Comparison of ENCODE assay signal across 8 cellular contexts in genomic region chr16:30095166-30096078, GRCh38. TPM values are rescaled to one million over a fixed set of nuclear protein-coding genes. Genes with fewer than 3 reads are reported as not detected.
DNase-seq lines count a peak whose midpoint lies in the region; ATAC-seq and TF ChIP-seq lines count a peak whose summit lies in the region.

No MANE protein-coding gene starts in this region.

- WGBS in adrenal gland, 4 donors: 10 to 13% (median 12%) methylated on average over 12 to 47 of the region's 47 CpGs
- 10% methylated on average over 7 to 30 of the region's 47 CpGs for WGBS in testis, 2 donors

- H3K36me3 ChIP-seq in adrenal gland (replicated peaks in 1 of 2): peaks cover 0 to 15% of the 10 kb centered on the region in 2 donors
- no peaks in the 10 kb centered on the region for H3K36me3 ChIP-seq in testis (ENCODE audit: low read depth, missing control alignments)

- peak overlapping the region; percentile 91 for H3K4me3 Mint-ChIP-seq in activated CD4-positive, alpha-beta T cell treated with anti-CD3 and anti-CD28 coated beads, Interleukin-2, amount 10 ng/mL, durations not matched to agents 24 days and 14 days

- H3K27ac Mint-ChIP-seq in activated CD4-positive, alpha-beta T cell treated with anti-CD3 and anti-CD28 coated beads, Interleukin-2, amount 10 ng/mL, durations not matched to agents 24 days and 14 days: peak overlapping the region; percentile 88

- H3K36me3 Mint-ChIP-seq in activated CD4-positive, alpha-beta T cell treated with anti-CD3 and anti-CD28 coated beads, Interleukin-2, amount 10 ng/mL, durations not matched to agents 24 days and 14 days (ENCODE audit: low read depth): peaks cover 31% of the 10 kb centered on the region

- H3K9me3 ChIP-seq in adrenal gland (replicated peaks in 1 of 3) (peaks cover 0 to 9% (median 0%) of the 10 kb centered on the region in 3 donors), testis (no peaks in the 10 kb centered on the region)

- H3K4me1 ChIP-seq in adrenal gland (replicated peaks in 1 of 2) (peaks cover 17 to 37% of the 10 kb centered on the region in 2 donors), testis (peaks cover 32% of the 10 kb centered on the region)

- H3K27me3 ChIP-seq in adrenal gland (no peaks in the 10 kb centered on the region), layer of hippocampus (ENCODE audit: control insufficient read depth, insufficient read depth, low read length) (no peaks in the 10 kb centered on the region), testis (no peaks in the 10 kb centered on the region)

- ATAC-seq in GM19452 (IDR thresholded peaks at IDR 0.05; ENCODE audit: unreplicated experiment): no peak

- TF ChIP-seq POLR2A in adrenal gland (IDR thresholded peaks at IDR 0.05) (no peak), testis (IDR thresholded peaks at IDR 0.05) (no peak)

- intact Hi-C loops in activated CD4-positive, alpha-beta T cell treated with anti-CD3 and anti-CD28 coated beads, Interleukin-2, amount 10 ng/mL, durations not matched to agents 24 days and 14 days (cut with micrococcal nuclease): no loop called here
- intact Hi-C loops in adrenal gland (cut with DNase I) (loop anchor here in 1 of 2 donors (5.0 kb wide), 1 partner anchor 37 kb away; no protein-coding TSS in a partner anchor), testis (cut with DNase I; ENCODE audit: low total_unique reads) (no loop called here)

- H3K4me1 Mint-ChIP-seq in activated CD4-positive, alpha-beta T cell treated with anti-CD3 and anti-CD28 coated beads, Interleukin-2, amount 10 ng/mL, durations not matched to agents 24 days and 14 days: peaks cover 34% of the 10 kb centered on the region

- H3K4me3 ChIP-seq in adrenal gland: peak overlapping the region in 3 of 4 donors; percentile 70 to 96 (median 75)
- H3K4me3 ChIP-seq in testis: peak overlapping the region; percentile 81 to 82

- no peak for TF ChIP-seq CTCF in adrenal gland (IDR thresholded peaks at IDR 0.05)
- no peak for TF ChIP-seq CTCF in testis (IDR thresholded peaks at IDR 0.05)

- H3K9me3 Mint-ChIP-seq in activated CD4-positive, alpha-beta T cell treated with anti-CD3 and anti-CD28 coated beads, Interleukin-2, amount 10 ng/mL, durations not matched to agents 24 days and 14 days: peaks cover 13% of the 10 kb centered on the region

- no peaks in the 10 kb centered on the region for H3K27me3 Mint-ChIP-seq in activated CD4-positive, alpha-beta T cell treated with anti-CD3 and anti-CD28 coated beads, Interleukin-2, amount 10 ng/mL, durations not matched to agents 24 days and 14 days

- DNase-seq in activated CD4-positive, alpha-beta T cell treated with anti-CD3 and anti-CD28 coated beads, Interleukin-2, amount 10 ng/mL, durations not matched to agents 24 days and 14 days: peak; percentile 74
- no peak for DNase-seq in activated CD4-positive, alpha-beta T cell treated with anti-CD3 and anti-CD28 coated beads, Interleukin-2, amount 50 U/mL, for 48 hours
- DNase-seq in adrenal gland (peak in 3 of 7 donors; percentile 45 to 69 (median 45)), testis (no peak), NOMO-1 (lab: John Stamatoyannopoulos, UW; ENCODE audit: unreplicated experiment in 2 of 2) (no peak), KG1 (lab: John Stamatoyannopoulos, UW) (no peak)

- H3K27ac ChIP-seq in adrenal gland (peak overlapping the region; percentile 35 to 93 (median 84)), layer of hippocampus (ENCODE audit: low read depth, low read length) (peak overlapping the region; percentile 98), testis (peak overlapping the region; percentile 95)

RNA-seq across cellular contexts. Expression of gene YPEL3, which starts 0.6 kb away (rescaled TPM):
- total RNA-seq in activated CD4-positive, alpha-beta T cell treated with anti-CD3 and anti-CD28 coated beads, Interleukin-2, amount 10 ng/mL, durations not matched to agents 24 days and 14 days: 11.8 and 11.9 TPM in 2 replicates
- total RNA-seq in adrenal gland: 100 to 1,000 TPM in 4 of 8 donors, 10 to 100 TPM in 4; 18.9 to 210 (median 94.5) TPM
- polyA plus RNA-seq in adrenal gland: 100 to 1,000 TPM in 2 of 3 donors, 10 to 100 TPM in 1; 14.6 to 454 (median 310) TPM
- 10 to 100 TPM; 69.4 to 75.3 TPM for total RNA-seq in testis
- polyA plus RNA-seq in testis (ENCODE audit: insufficient read depth, low read depth, low replicate concordance): 55.3 TPM

RNA-seq across cellular contexts. Expression of gene TBX6, which starts 3.7 kb away (rescaled TPM):
- total RNA-seq in activated CD4-positive, alpha-beta T cell treated with anti-CD3 and anti-CD28 coated beads, Interleukin-2, amount 10 ng/mL, durations not matched to agents 24 days and 14 days: 2.1 TPM in 2 replicates
- total RNA-seq in adrenal gland: 1 to 10 TPM; 1.1 to 3.4 (median 2.4) TPM
- polyA plus RNA-seq in adrenal gland: 1 to 10 TPM in 2 of 3 donors, under 1 TPM in 1; 0.22 to 5.1 (median 1.9) TPM
- total RNA-seq in testis: 1 to 10 TPM; 1.3 to 2.9 TPM
- 1.7 TPM for polyA plus RNA-seq in testis (ENCODE audit: insufficient read depth, low read depth, low replicate concordance)

RNA-seq across cellular contexts. Expression of gene GDPD3, which starts 17.9 kb away (rescaled TPM):
- 6.0 and 6.6 TPM in 2 replicates for total RNA-seq in activated CD4-positive, alpha-beta T cell treated with anti-CD3 and anti-CD28 coated beads, Interleukin-2, amount 10 ng/mL, durations not matched to agents 24 days and 14 days
- total RNA-seq in adrenal gland (1 to 10 TPM in 5 of 8 donors, under 1 TPM in 2, not detected in 1; 0.78 to 9.0 (median 2.8) TPM), testis (1 to 10 TPM; 1.5 to 4.0 TPM)
- polyA plus RNA-seq in adrenal gland (10 to 100 TPM in 1 of 3 donors, 1 to 10 TPM in 2; 1.0 to 17.6 (median 5.8) TPM), testis (ENCODE audit: insufficient read depth, low read depth, low replicate concordance) (7.2 TPM)

RNA-seq across cellular contexts. Expression of gene PPP4C, which starts 19.6 kb away (rescaled TPM):
- 144 and 145 TPM in 2 replicates for total RNA-seq in activated CD4-positive, alpha-beta T cell treated with anti-CD3 and anti-CD28 coated beads, Interleukin-2, amount 10 ng/mL, durations not matched to agents 24 days and 14 days
- 100 to 1,000 TPM in 3 of 8 donors, 10 to 100 TPM in 5; 44.5 to 136 (median 80.8) TPM for total RNA-seq in adrenal gland
- polyA plus RNA-seq in adrenal gland: 10 to 100 TPM; 39.2 to 93.0 (median 87.1) TPM
- 100 to 1,000 TPM in 1 of 2 donors, 10 to 100 TPM in 1; 82.1 to 109 TPM for total RNA-seq in testis
- 154 TPM for polyA plus RNA-seq in testis (ENCODE audit: insufficient read depth, low read depth, low replicate concordance)

RNA-seq across cellular contexts. Expression of gene MAPK3, which starts 27.6 kb away (rescaled TPM):
- total RNA-seq in activated CD4-positive, alpha-beta T cell treated with anti-CD3 and anti-CD28 coated beads, Interleukin-2, amount 10 ng/mL, durations not matched to agents 24 days and 14 days: 53.9 and 56.4 TPM in 2 replicates
- total RNA-seq in adrenal gland (100 to 1,000 TPM in 4 of 8 donors, 10 to 100 TPM in 4; 85.0 to 129 (median 103) TPM), testis (10 to 100 TPM; 69.4 to 81.8 TPM)
- polyA plus RNA-seq in adrenal gland (100 to 1,000 TPM in 1 of 3 donors, 10 to 100 TPM in 2; 53.2 to 133 (median 66.0) TPM), testis (ENCODE audit: insufficient read depth, low read depth, low replicate concordance) (109 TPM)
